ENCODE assay signal across 15 cellular contexts in genomic region chr3:14147617-14148016, GRCh38. TPM values are rescaled to one million over a fixed set of nuclear protein-coding genes. Genes with fewer than 3 reads are reported as not detected.
DNase-seq lines count a peak whose midpoint lies in the region; ATAC-seq and TF ChIP-seq lines count a peak whose summit lies in the region.
"Had no signal": no experiment of that assay in that cellular context is flagged by ENCODE, and none has a peak within 500 bp of the region (broad histone marks: within the 10 kb centered on the region; RNA-seq: fewer than 3 reads in every experiment).

No MANE protein-coding gene starts in this region.

- H3K4me1 ChIP-seq in HEK293 (ENCODE audit: control insufficient read depth, insufficient read depth, low read length) (peaks cover 11% of the 10 kb centered on the region), gastrocnemius medialis (peaks cover 24 to 26% of the 10 kb centered on the region in 2 donors), left lung (peaks cover 25 to 37% of the 10 kb centered on the region in 2 donors)
- H3K4me1 ChIP-seq: BE2C had no signal

- H3K9me3 ChIP-seq in HEK293 (ENCODE audit: control insufficient read depth, insufficient read depth, low read depth, low read length) (no peaks in the 10 kb centered on the region), gastrocnemius medialis (no peaks in the 10 kb centered on the region), left lung (no peaks in the 10 kb centered on the region)
- H3K9me3 ChIP-seq: BE2C, vagina had no signal

- in situ Hi-C loops in gastrocnemius medialis (cut with MboI; ENCODE audit: low sequenced_read_pairs in 4 of 4), result loop anchor here in 1 of 4 donors (25.0 kb wide), 1 partner anchor 915 kb away; the partner anchor contains the start of gene MRPS25

- TF ChIP-seq CTCF in HEK293 (tag by site-specific recombination; IDR thresholded peaks at IDR 0.05), result no peak
- no peak for TF ChIP-seq CTCF in gastrocnemius medialis (IDR thresholded peaks at IDR 0.05 in 4 of 5, conservative IDR thresholded peaks at IDR 0.05 in 1 of 5)
- no peak for TF ChIP-seq CTCF in left lung (IDR thresholded peaks at IDR 0.05)

- no peaks in the 10 kb centered on the region for H3K27me3 Mint-ChIP-seq in natural killer cell treated with Interleukin-12 subunit alpha and Interleukin-12 subunit beta and Interleukin-15 and Interleukin-18, amount 100 ng/mL, for 72 hours

- H3K27ac Mint-ChIP-seq in natural killer cell treated with Interleukin-12 subunit alpha and Interleukin-12 subunit beta and Interleukin-15 and Interleukin-18, amount 100 ng/mL, for 72 hours, result peak overlapping the region; percentile 7 to 76

- H3K27me3 ChIP-seq in gastrocnemius medialis (no peaks in the 10 kb centered on the region), left lung (no peaks in the 10 kb centered on the region)
- H3K27me3 ChIP-seq: BE2C, vagina had no signal

- H3K4me3 ChIP-seq in HEK293 (ENCODE audit: low read depth, low read length) (no peak overlapping the region), gastrocnemius medialis (no peak overlapping the region), left lung (no peak overlapping the region)
- H3K4me3 ChIP-seq: vagina had no signal

- peak; percentile 40 for DNase-seq in CD1c-positive myeloid dendritic cell (ENCODE audit: extremely low spot score)
- DNase-seq in natural killer cell treated with Interleukin-12 subunit alpha and Interleukin-12 subunit beta and Interleukin-15 and Interleukin-18, amount 100 ng/mL, for 72 hours (ENCODE audit: low spot score), result peak; percentile 44
- no peak for DNase-seq in gastrocnemius medialis
- no peak for DNase-seq in middle frontal gyrus (ENCODE audit: extremely low spot score, low spot score)
- DNase-seq in left lung, result no peak
- DNase-seq: activated CD4-positive, CD25-positive, alpha-beta regulatory T cell; activated T-cell treated with anti-CD3 and anti-CD28 coated beads, Interleukin-2, amount 50 U/mL, for 48 hours; BE2C; DND-41; NCI-H1092 had no signal

- no peaks in the 10 kb centered on the region for H3K9me3 Mint-ChIP-seq in natural killer cell treated with Interleukin-12 subunit alpha and Interleukin-12 subunit beta and Interleukin-15 and Interleukin-18, amount 100 ng/mL, for 72 hours

- no peak for ATAC-seq in natural killer cell treated with Interleukin-12 subunit alpha and Interleukin-12 subunit beta and Interleukin-15 and Interleukin-18, amount 100 ng/mL, for 72 hours
- ATAC-seq in gastrocnemius medialis (no peak), GM21723 (IDR thresholded peaks at IDR 0.05; ENCODE audit: unreplicated experiment) (no peak), left lung (no peak)
- ATAC-seq: SK-N-SH treated with all-trans-retinoic acid at 6 μM for 48 hours had no signal

- intact Hi-C loops in gastrocnemius medialis (cut with DNase I; ENCODE audit: low total_unique reads), result no loop called here
- intact Hi-C loops in left lung (cut with DNase I), result no loop called here

- H3K36me3 ChIP-seq in HEK293 (ENCODE audit: control insufficient read depth in 2 of 2, insufficient read depth in 1 of 2, low read length in 2 of 2) (peaks cover 0 to 68% of the 10 kb centered on the region in 2 experiments; a peak in 2 of 3 replicates), gastrocnemius medialis (peaks cover 0 to 36% of the 10 kb centered on the region in 2 donors), left lung (peaks cover 0 to 60% of the 10 kb centered on the region in 2 donors)
- H3K36me3 ChIP-seq: BE2C had no signal

- POLR2A ChIA-PET in HEK293 (lab: Yijun Ruan, JAX), result no interaction called here

- no peak for TF ChIP-seq POLR2A in gastrocnemius medialis (IDR thresholded peaks at IDR 0.05)

- H3K4me3 Mint-ChIP-seq in natural killer cell treated with Interleukin-12 subunit alpha and Interleukin-12 subunit beta and Interleukin-15 and Interleukin-18, amount 100 ng/mL, for 72 hours, result no peak overlapping the region

- H3K27ac ChIP-seq in HEK293 (ENCODE audit: extremely low read depth, low read depth, low read length) (no peak overlapping the region), cingulate gyrus (ENCODE audit: low read depth, low read length) (peak overlapping the region; percentile 83), gastrocnemius medialis (no peak overlapping the region), left lung (peak overlapping the region in 1 of 2 donors; percentile 99)

- peaks cover 27 to 31% of the 10 kb centered on the region in 2 donors for H3K4me1 Mint-ChIP-seq in natural killer cell treated with Interleukin-12 subunit alpha and Interleukin-12 subunit beta and Interleukin-15 and Interleukin-18, amount 100 ng/mL, for 72 hours (ENCODE audit: low read depth in 2 of 2)

- CTCF ChIA-PET in HEK293 (lab: Yijun Ruan, JAX), result no interaction called here

- peaks cover 4% of the 10 kb centered on the region for H3K36me3 Mint-ChIP-seq in natural killer cell treated with Interleukin-12 subunit alpha and Interleukin-12 subunit beta and Interleukin-15 and Interleukin-18, amount 100 ng/mL, for 72 hours

TF ChIP-seq in HEK293, 187 proteins besides CTCF, POLR2A, EP300 and RAD21:
- no peak for TF ChIP-seq ZNF660 (tag by site-specific recombination; IDR thresholded peaks at IDR 0.05)
- no peak for TF ChIP-seq ZNF707 (tag by site-specific recombination; IDR thresholded peaks at IDR 0.05)
- no peak for TF ChIP-seq ZNF76 (tag by site-specific recombination; IDR thresholded peaks at IDR 0.05; ENCODE audit: borderline replicate concordance, low read depth)
- 0 out of 2 replicates have a peak, but pooled peaks have one; percentile 39 for TF ChIP-seq ZIC2 (tag by site-specific recombination; IDR thresholded peaks at IDR 0.05)
- TF ChIP-seq ZNF350 (tag by site-specific recombination; IDR thresholded peaks at IDR 0.05), result no peak
- no peak for TF ChIP-seq KLF16 (tag by site-specific recombination; IDR thresholded peaks at IDR 0.05)
TF ChIP-seq in HEK293: peak in this region for 1.

RNA-seq across cellular contexts. Expression of gene TMEM43, which starts 22.8 kb away (rescaled TPM):
- total RNA-seq in natural killer cell treated with Interleukin-12 subunit alpha and Interleukin-12 subunit beta and Interleukin-15 and Interleukin-18, amount 100 ng/mL, for 72 hours, result 10 to 100 TPM; 37.3 to 42.6 TPM
- 100 to 1,000 TPM in 1 of 4 donors, 10 to 100 TPM in 3; 68.2 to 128 (median 78.6) TPM for total RNA-seq in gastrocnemius medialis
- 100 to 1,000 TPM in 1 of 2 donors, 10 to 100 TPM in 1; 82.3 to 104 TPM for total RNA-seq in left lung

RNA-seq across cellular contexts. Expression of gene CHCHD4, which starts 22.9 kb away (rescaled TPM):
- total RNA-seq in natural killer cell treated with Interleukin-12 subunit alpha and Interleukin-12 subunit beta and Interleukin-15 and Interleukin-18, amount 100 ng/mL, for 72 hours, result 10 to 100 TPM; 13.2 to 14.6 TPM
- total RNA-seq in gastrocnemius medialis (10 to 100 TPM; 16.2 to 49.4 (median 22.8) TPM), left lung (10 to 100 TPM in 1 of 2 donors, 1 to 10 TPM in 1; 9.6 to 13.6 TPM)

RNA-seq across cellular contexts. Expression of gene XPC, which starts 30.8 kb away (rescaled TPM):
- 10 to 100 TPM; 24.6 to 31.5 TPM for total RNA-seq in natural killer cell treated with Interleukin-12 subunit alpha and Interleukin-12 subunit beta and Interleukin-15 and Interleukin-18, amount 100 ng/mL, for 72 hours
- 10 to 100 TPM; 22.0 to 30.6 (median 27.0) TPM for total RNA-seq in gastrocnemius medialis
- total RNA-seq in left lung, result 10 to 100 TPM; 23.9 to 31.8 TPM

RNA-seq across cellular contexts. Expression of gene LSM3, which starts 31.0 kb away (rescaled TPM):
- 10 to 100 TPM; 15.1 to 15.2 TPM for total RNA-seq in natural killer cell treated with Interleukin-12 subunit alpha and Interleukin-12 subunit beta and Interleukin-15 and Interleukin-18, amount 100 ng/mL, for 72 hours
- 10 to 100 TPM; 11.6 to 16.8 (median 14.2) TPM for total RNA-seq in gastrocnemius medialis
- 10 to 100 TPM; 10.6 to 11.1 TPM for total RNA-seq in left lung

Comparison
In these comparisons a context has a peak if more than half of its experiments do, and no peak if none do; other contexts are left out.
1. DNase-seq: peak in CD1c-positive myeloid dendritic cell (single experiment) and natural killer cell treated with Interleukin-12 subunit alpha and Interleukin-12 subunit beta and Interleukin-15 and Interleukin-18, amount 100 ng/mL, for 72 hours (single experiment); none in gastrocnemius medialis (0 of 2), middle frontal gyrus (single experiment) and left lung (0 of 2).